In genomic region chr3:192883512-192883911, GRCh38 we compare ENCODE assay signal across 1 cellular context.
TF ChIP-seq lines count a peak whose summit lies in the region.

No MANE protein-coding gene starts in this region.

TF ChIP-seq in endothelial cell of umbilical vein, 7 proteins besides CTCF, POLR2A, EP300 and RAD21:
- TF ChIP-seq EZH2 (IDR thresholded peaks at IDR 0.05; ENCODE audit: borderline replicate concordance, low read depth, low read length, severe bottlenecking), result no peak
- TF ChIP-seq GATA2 (IDR thresholded peaks at IDR 0.05; ENCODE audit: insufficient read depth, insufficient read length, low read depth, low read length), result no peak
- TF ChIP-seq MYC (IDR thresholded peaks at IDR 0.05; ENCODE audit: low read depth, low read length), result no peak
